33 cellular contexts compared by ENCODE assay signal in genomic region chr5:55857247-55857640, GRCh38. TPM values are rescaled to one million over a fixed set of nuclear protein-coding genes. Genes with fewer than 3 reads are reported as not detected.
DNase-seq lines count a peak whose midpoint lies in the region; ATAC-seq and TF ChIP-seq lines count a peak whose summit lies in the region.
"Had no signal": no experiment of that assay in that cellular context is flagged by ENCODE, and none has a peak within 500 bp of the region (broad histone marks: within the 10 kb centered on the region; RNA-seq: fewer than 3 reads in every experiment).

No MANE protein-coding gene starts in this region.

- no peak for TF ChIP-seq CTCF in NB4 (IDR thresholded peaks at IDR 0.05; ENCODE audit: low read depth, low read length)
- TF ChIP-seq CTCF in astrocyte of the spinal cord (IDR thresholded peaks at IDR 0.05; ENCODE audit: low read depth, low read length), result no peak

- H3K27me3 ChIP-seq in BLaER1, result no peaks in the 10 kb centered on the region
- H3K27me3 ChIP-seq: breast epithelium, heart right ventricle, right lobe of liver, transverse colon had no signal

- in situ Hi-C loops in astrocyte of the spinal cord (cut with HindIII; ENCODE audit: low sequenced_read_pairs), result no loop called here

- peak overlapping the region; percentile 33; the same call in 1 of the 2 replicates for H3K4me2 ChIP-seq in BLaER1
- H3K4me2 ChIP-seq: A549 had no signal

- no peak overlapping the region for H3K4me3 ChIP-seq in BLaER1
- H3K4me3 ChIP-seq in NB4 (ENCODE audit: low read depth, low read length), result peak overlapping the region; percentile 9
- H3K4me3 ChIP-seq in astrocyte of the spinal cord (ENCODE audit: low read depth, low read length), result no peak overlapping the region
- H3K4me3 ChIP-seq: A549, breast epithelium, heart right ventricle, K562, right lobe of liver, SK-N-MC, transverse colon had no signal

- H3K27me3 Mint-ChIP-seq in activated CD4-positive, alpha-beta T cell treated with anti-CD3 and anti-CD28 coated beads, Interleukin-2, amount 10 ng/mL, durations not matched to agents 7 days and 5 days, result peaks cover 2% of the 10 kb centered on the region

- POLR2A ChIA-PET in activated CD4-positive, alpha-beta T cell treated with anti-CD3 and anti-CD28 coated beads, Interleukin-2, amount 10 ng/mL, durations not matched to agents 7 days and 5 days (lab: Charles Lee), result no interaction called here

- H3K9me3 Mint-ChIP-seq in activated CD4-positive, alpha-beta T cell treated with anti-CD3 and anti-CD28 coated beads, Interleukin-2, amount 10 ng/mL, durations not matched to agents 7 days and 5 days, result peaks cover 3% of the 10 kb centered on the region
- H3K9me3 Mint-ChIP-seq: CD8-positive, alpha-beta memory T cell had no signal

- no peaks in the 10 kb centered on the region for H4K20me1 ChIP-seq in BLaER1

- no peak for TF ChIP-seq POLR2A in NB4 (IDR thresholded peaks at IDR 0.05; ENCODE audit: extremely low read depth, insufficient read length)

- H3K9ac ChIP-seq in BLaER1, result no peak overlapping the region

- CTCF ChIA-PET in activated CD4-positive, alpha-beta T cell treated with anti-CD3 and anti-CD28 coated beads, Interleukin-2, amount 10 ng/mL, durations not matched to agents 7 days and 5 days (lab: Charles Lee), result interaction anchor here (0.9 to 1.1 kb wide), 3 partner anchors 13 to 27 kb away, joined by 3 read pairs; no protein-coding TSS in a partner anchor

- no peak overlapping the region for H3K27ac ChIP-seq in BLaER1
- H3K27ac ChIP-seq: A549, breast epithelium, heart right ventricle, neutrophil, right lobe of liver, SK-N-MC, transverse colon had no signal

- H3K9me3 ChIP-seq in BLaER1, result peaks cover 10% of the 10 kb centered on the region; the same call in 1 of the 2 replicates
- H3K9me3 ChIP-seq: A549, breast epithelium, neutrophil, right lobe of liver, transverse colon had no signal

- peaks cover 16% of the 10 kb centered on the region for H3K4me1 ChIP-seq in BLaER1
- H3K4me1 ChIP-seq: A549, breast epithelium, right lobe of liver, transverse colon had no signal

- no peak overlapping the region for H3K4me3 Mint-ChIP-seq in activated CD4-positive, alpha-beta T cell treated with anti-CD3 and anti-CD28 coated beads, Interleukin-2, amount 10 ng/mL, durations not matched to agents 7 days and 5 days

- ATAC-seq in GM18867 (IDR thresholded peaks at IDR 0.05; ENCODE audit: unreplicated experiment), result no peak
- ATAC-seq: A549, heart right ventricle, K562, left ventricle myocardium superior had no signal

- H3K27ac Mint-ChIP-seq in activated CD4-positive, alpha-beta T cell treated with anti-CD3 and anti-CD28 coated beads, Interleukin-2, amount 10 ng/mL, durations not matched to agents 7 days and 5 days, result peak overlapping the region; percentile 43

- no peaks in the 10 kb centered on the region for H3K36me3 Mint-ChIP-seq in activated CD4-positive, alpha-beta T cell treated with anti-CD3 and anti-CD28 coated beads, Interleukin-2, amount 10 ng/mL, durations not matched to agents 7 days and 5 days (ENCODE audit: low read depth)

- H3K36me3 ChIP-seq in BLaER1, result no peaks in the 10 kb centered on the region
- H3K36me3 ChIP-seq: breast epithelium, heart right ventricle, neutrophil, right lobe of liver, transverse colon had no signal

- peaks cover 43% of the 10 kb centered on the region for H3K4me1 Mint-ChIP-seq in activated CD4-positive, alpha-beta T cell treated with anti-CD3 and anti-CD28 coated beads, Interleukin-2, amount 10 ng/mL, durations not matched to agents 7 days and 5 days

- no peak for DNase-seq in activated CD4-positive, alpha-beta T cell treated with anti-CD3 and anti-CD28 coated beads, Interleukin-2, amount 10 ng/mL, durations not matched to agents 7 days and 5 days
- DNase-seq in activated CD4-positive, alpha-beta T cell treated with anti-CD3 and anti-CD28 coated beads for 1 hour, result no peak
- DNase-seq in NB4 (ENCODE audit: low read depth) (no peak), astrocyte of the spinal cord (ENCODE audit: low read depth, low spot score) (peak; percentile 14), NCI-H69 (lab: John Stamatoyannopoulos, UW) (no peak)
- DNase-seq in stimulated activated CD4-positive, alpha-beta T cell treated with anti-CD3 and anti-CD28 coated beads, Interleukin-2, amount 100 ng/mL, for 24 hours, result no peak
- DNase-seq: activated CD4-positive, alpha-beta T cell treated with anti-CD3 and anti-CD28 coated beads for 4 hours; activated effector memory CD4-positive, alpha-beta T cell treated with Interleukin-2 at 50 U/mL for 16 hours; amniotic stem cell; DMS 273 treated with DMSO at 0.1 percent for 48 hours; EL; foreskin melanocyte; heart right ventricle; kidney; left ventricle myocardium superior; mesendoderm; NCI-H1105; NCI-H1930; NCI-H524; right lobe of liver; stimulated activated CD4-positive, alpha-beta T cell treated with anti-CD3 and anti-CD28 coated beads, Interleukin-12 subunit alpha, Interleukin-12 subunit beta, amount 100 ng/mL, for 4 hours; stimulated activated CD4-positive, alpha-beta T cell treated with anti-CD3 and anti-CD28 coated beads, Interleukin-4, amount 100 ng/mL, for 24 hours; transverse colon had no signal

RNA-seq across cellular contexts. Expression of gene IL31RA, which starts 6.1 kb away (rescaled TPM):
- not detected for total RNA-seq in activated CD4-positive, alpha-beta T cell treated with anti-CD3 and anti-CD28 coated beads, Interleukin-2, amount 10 ng/mL, durations not matched to agents 7 days and 5 days
- total RNA-seq: breast epithelium; CD8-positive, alpha-beta memory T cell; K562; left ventricle myocardium superior; posterior vena cava; right lobe of liver; subcutaneous adipose tissue; transverse colon had no signal
